In genomic region chr1:180003026-180003695, GRCh38 we compare ENCODE assay signal across 13 cellular contexts. TPM values are rescaled to one million over a fixed set of nuclear protein-coding genes. Genes with fewer than 3 reads are reported as not detected.
DNase-seq lines count a peak whose midpoint lies in the region; ATAC-seq and TF ChIP-seq lines count a peak whose summit lies in the region.
"Had no signal": no experiment of that assay in that cellular context is flagged by ENCODE, and none has a peak within 500 bp of the region (broad histone marks: within the 10 kb centered on the region; RNA-seq: fewer than 3 reads in every experiment).

No MANE protein-coding gene starts in this region.

- intact Hi-C loops in activated CD4-positive, alpha-beta T cell treated with anti-CD3 and anti-CD28 coated beads for 36 hours (cut with DNase I, micrococcal nuclease) = no loop called here

- peaks cover 5% of the 10 kb centered on the region for H3K4me1 Mint-ChIP-seq in activated CD4-positive, alpha-beta T cell treated with anti-CD3 and anti-CD28 coated beads for 36 hours
- H3K4me1 Mint-ChIP-seq in endodermal cell = no peaks in the 10 kb centered on the region

- no peak for DNase-seq in activated CD4-positive, alpha-beta T cell treated with anti-CD3 and anti-CD28 coated beads for 36 hours
- DNase-seq in activated CD4-positive, alpha-beta T cell treated with anti-CD3 and anti-CD28 coated beads, Interleukin-2, amount 50 U/mL, for 48 hours = no peak
- peak; percentile 2 for DNase-seq in renal cortical epithelial cell (ENCODE audit: low read depth)
- DNase-seq in HPDE6-E6E7 (ENCODE audit: extremely low spot score) = no peak
- no peak for DNase-seq in Karpas-422
- no peak for DNase-seq in endodermal cell
- DNase-seq: GDM1, mesenchymal stem cell, NCI-H2227 treated with DMSO at 0.1 percent for 48 hours had no signal

- peaks cover 40% of the 10 kb centered on the region for H3K4me1 ChIP-seq in Karpas-422 (ENCODE audit: low read length)
- H3K4me1 ChIP-seq in endodermal cell (ENCODE audit: control insufficient read depth, insufficient read depth, low read length) = no peaks in the 10 kb centered on the region

- no peak overlapping the region for H3K4me3 ChIP-seq in Karpas-422 (ENCODE audit: low read length)
- H3K4me3 ChIP-seq in endodermal cell (ENCODE audit: low read length) = no peak overlapping the region
- H3K4me3 ChIP-seq: smooth muscle cell had no signal

- ATAC-seq in activated CD4-positive, alpha-beta T cell treated with anti-CD3 and anti-CD28 coated beads for 36 hours = peak; percentile 12
- peak; percentile 79 for ATAC-seq in GM21737 (IDR thresholded peaks at IDR 0.05; ENCODE audit: unreplicated experiment)
- ATAC-seq in HG03280 (IDR thresholded peaks at IDR 0.05; ENCODE audit: unreplicated experiment) = peak; percentile 71

- H3K9me2 ChIP-seq in Karpas-422 (replicated peaks; ENCODE audit: insufficient read depth, low read length) = no peaks in the 10 kb centered on the region

- H3K79me2 ChIP-seq in Karpas-422 (ENCODE audit: low read length) = peaks cover 59% of the 10 kb centered on the region

- no peak overlapping the region for H3K4me3 Mint-ChIP-seq in activated CD4-positive, alpha-beta T cell treated with anti-CD3 and anti-CD28 coated beads for 36 hours
- no peak overlapping the region for H3K4me3 Mint-ChIP-seq in endodermal cell
- H3K4me3 Mint-ChIP-seq: stimulated activated naive CD8-positive, alpha-beta T cell treated with anti-CD3 and anti-CD28 coated beads, Interleukin-15, Interleukin-2, amounts not matched to agents 100 ng/mL and 50 ng/mL, for 24 hours had no signal

- H2AFZ ChIP-seq in Karpas-422 (ENCODE audit: low read length) = no peak overlapping the region

- H3K27me3 ChIP-seq in Karpas-422 (ENCODE audit: low read length) (no peaks in the 10 kb centered on the region), endodermal cell (ENCODE audit: control insufficient read depth, insufficient read depth, low read length, poor library complexity, severe bottlenecking) (no peaks in the 10 kb centered on the region)

- WGBS in endodermal cell (ENCODE audit: insufficient coverage in 1 of 2, insufficient read length in 1 of 2), 2 experiments = 100% methylated on average over 1 to 2 of the region's 3 CpGs

- no peaks in the 10 kb centered on the region for H3K27me3 Mint-ChIP-seq in activated CD4-positive, alpha-beta T cell treated with anti-CD3 and anti-CD28 coated beads for 36 hours
- no peaks in the 10 kb centered on the region for H3K27me3 Mint-ChIP-seq in endodermal cell (ENCODE audit: insufficient read depth)
- H3K27me3 Mint-ChIP-seq: stimulated activated naive CD8-positive, alpha-beta T cell treated with anti-CD3 and anti-CD28 coated beads, Interleukin-15, Interleukin-2, amounts not matched to agents 100 ng/mL and 50 ng/mL, for 24 hours had no signal

- H3K27ac ChIP-seq in Karpas-422 (ENCODE audit: low read length) = no peak overlapping the region
- no peak overlapping the region for H3K27ac ChIP-seq in endodermal cell (ENCODE audit: low read depth, low read length)

- H3K36me3 ChIP-seq in Karpas-422 (ENCODE audit: insufficient read depth, low read length) (peaks cover 21% of the 10 kb centered on the region), endodermal cell (ENCODE audit: control insufficient read depth, insufficient read depth, low read length) (peaks cover 44% of the 10 kb centered on the region)

- no peaks in the 10 kb centered on the region for H4K20me1 ChIP-seq in Karpas-422 (ENCODE audit: insufficient read depth, low read depth, low read length)

- H3K9me3 Mint-ChIP-seq in activated CD4-positive, alpha-beta T cell treated with anti-CD3 and anti-CD28 coated beads for 36 hours (ENCODE audit: low read depth) = no peaks in the 10 kb centered on the region
- H3K9me3 Mint-ChIP-seq in endodermal cell = peaks cover 10% of the 10 kb centered on the region
- H3K9me3 Mint-ChIP-seq: stimulated activated naive CD8-positive, alpha-beta T cell treated with anti-CD3 and anti-CD28 coated beads, Interleukin-15, Interleukin-2, amounts not matched to agents 100 ng/mL and 50 ng/mL, for 24 hours had no signal

- H3K36me3 Mint-ChIP-seq in activated CD4-positive, alpha-beta T cell treated with anti-CD3 and anti-CD28 coated beads for 36 hours (ENCODE audit: low read depth) = peaks cover 28% of the 10 kb centered on the region
- peaks cover 24% of the 10 kb centered on the region for H3K36me3 Mint-ChIP-seq in endodermal cell (ENCODE audit: low read depth)

- no peak for TF ChIP-seq CTCF in endodermal cell (conservative IDR thresholded peaks at IDR 0.05)

- POLR2A ChIA-PET in activated CD4-positive, alpha-beta T cell treated with anti-CD3 and anti-CD28 coated beads for 36 hours (lab: Charles Lee) = no interaction called here

- no peaks in the 10 kb centered on the region for H3K9me3 ChIP-seq in Karpas-422 (ENCODE audit: low read length)
- no peaks in the 10 kb centered on the region for H3K9me3 ChIP-seq in endodermal cell (ENCODE audit: control insufficient read depth, low read length)

- peak overlapping the region; percentile 11 for H3K27ac Mint-ChIP-seq in activated CD4-positive, alpha-beta T cell treated with anti-CD3 and anti-CD28 coated beads for 36 hours
- no peak overlapping the region for H3K27ac Mint-ChIP-seq in endodermal cell
- H3K27ac Mint-ChIP-seq: stimulated activated naive CD8-positive, alpha-beta T cell treated with anti-CD3 and anti-CD28 coated beads, Interleukin-15, Interleukin-2, amounts not matched to agents 100 ng/mL and 50 ng/mL, for 24 hours had no signal

- CTCF ChIA-PET in activated CD4-positive, alpha-beta T cell treated with anti-CD3 and anti-CD28 coated beads for 36 hours (lab: Charles Lee) = interaction anchor here (1.4 kb wide), 1 partner anchor 17 kb away, joined by 3 read pairs; no protein-coding TSS in a partner anchor

- no peak overlapping the region for H3K4me2 ChIP-seq in Karpas-422 (ENCODE audit: low read depth, low read length, poor library complexity, severe bottlenecking)
- H3K4me2 ChIP-seq: smooth muscle cell had no signal

- H3K9ac ChIP-seq in Karpas-422 (ENCODE audit: low read length) = no peak overlapping the region
- H3K9ac ChIP-seq in endodermal cell (ENCODE audit: extremely low read depth, low read length, poor library complexity, severe bottlenecking) = no peak overlapping the region

RNA-seq across cellular contexts. Expression of gene CEP350, which starts 48.6 kb away (rescaled TPM):
- 10 to 100 TPM; 38.2 to 42.1 TPM for total RNA-seq in activated CD4-positive, alpha-beta T cell treated with anti-CD3 and anti-CD28 coated beads for 36 hours
- total RNA-seq in renal cortical epithelial cell (30.2 and 53.5 TPM in 2 replicates), endodermal cell (10 to 100 TPM; 32.2 to 42.2 TPM)
- 72.3 and 117 TPM in 2 replicates for total RNA-seq in Karpas-422 (2014; rRNA removed; shearing (Covaris generic); ENCODE audit: low replicate concordance)
- polyA plus RNA-seq in endodermal cell (2013, experiment 1 of 2) = 20.4 TPM
- polyA plus RNA-seq in endodermal cell (2013, experiment 2 of 2) = 28.0 TPM

Comparison
In these comparisons a context has a peak if more than half of its experiments do, and no peak if none do; other contexts are left out.
1. ATAC-seq: peak in every context shown above with its lines; median percentile 79 in GM21737; 71 in HG03280; 12 in activated CD4-positive, alpha-beta T cell treated with anti-CD3 and anti-CD28 coated beads for 36 hours.